Comparison of ENCODE assay signal across 24 cellular contexts in the genomic region with DNA sequence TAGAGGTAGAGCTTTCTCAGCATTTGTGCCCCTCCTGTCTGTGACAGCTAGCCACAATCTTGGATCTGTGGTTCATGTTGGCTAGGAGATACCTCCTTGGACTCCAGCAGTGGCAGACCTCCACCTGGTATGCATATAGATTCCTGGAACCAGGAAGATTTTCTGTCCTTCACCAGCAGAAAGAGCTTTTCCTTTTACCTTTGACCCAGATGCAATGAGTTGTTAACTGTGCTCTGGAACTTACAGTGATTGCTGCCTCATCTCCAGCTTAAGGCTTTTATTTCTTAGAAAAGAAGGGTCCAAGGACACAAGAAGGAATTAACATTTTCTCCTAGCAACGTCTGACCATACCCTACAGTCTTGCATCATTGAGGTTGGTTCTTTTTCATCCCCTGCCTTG.
DNase-seq lines count a peak whose midpoint lies in the region; ATAC-seq, FAIRE-seq and TF ChIP-seq lines count a peak whose summit lies in the region.
"Had no signal": no experiment of that assay in that cellular context is flagged by ENCODE, and none has a peak within 500 bp of the region (broad histone marks: within the 10 kb centered on the region; RNA-seq: fewer than 3 reads in every experiment).

No MANE protein-coding gene starts in this region.

- H3K9me3 Mint-ChIP-seq in CD4-positive, alpha-beta memory T cell: peaks cover 0 to 23% (median 11%) of the 10 kb centered on the region in 8 donors

- no peaks in the 10 kb centered on the region for H3K27me3 Mint-ChIP-seq in CD4-positive, alpha-beta memory T cell
- H3K27me3 Mint-ChIP-seq: CD4-positive, CD25-positive, alpha-beta regulatory T cell had no signal

- no peak overlapping the region for H3K4me3 Mint-ChIP-seq in CD4-positive, alpha-beta memory T cell
- H3K4me3 Mint-ChIP-seq: CD14-positive monocyte; CD4-positive, CD25-positive, alpha-beta regulatory T cell; CD8-positive, alpha-beta T cell had no signal

- H3K9me2 ChIP-seq in hepatocyte (replicated peaks; ENCODE audit: insufficient read depth): no peaks in the 10 kb centered on the region

- FAIRE-seq in H54 (lab: Jason Lieb, UNC): no peak
- FAIRE-seq: A204.1, D721Med, G401.6, GM12891, GM19239 had no signal

- intact Hi-C loops in colonic mucosa (cut with DNase I): no loop called here
- intact Hi-C loops in mucosa of descending colon (cut with DNase I, micrococcal nuclease): no loop called here
- intact Hi-C loops in CD4-positive, alpha-beta memory T cell (cut with micrococcal nuclease): no loop called here

- no peak overlapping the region for H3K9ac ChIP-seq in colonic mucosa (ENCODE audit: low read depth in 2 of 2, low read length in 2 of 2)
- H3K9ac ChIP-seq: BLaER1 had no signal

- H3K4me1 Mint-ChIP-seq in CD4-positive, alpha-beta memory T cell: no peaks in the 10 kb centered on the region
- H3K4me1 Mint-ChIP-seq: CD14-positive monocyte; CD4-positive, CD25-positive, alpha-beta regulatory T cell had no signal

- ATAC-seq in mucosa of descending colon: peak; percentile 55
- no peak for ATAC-seq in upper lobe of left lung (ENCODE audit: low FRiP score in 2 of 2)
- ATAC-seq: CD8-positive, alpha-beta T cell had no signal

- TF ChIP-seq POLR2A in upper lobe of left lung (IDR thresholded peaks at IDR 0.05) (no peak), H54 (IDR thresholded peaks at IDR 0.05; ENCODE audit: low read depth, low read length) (no peak)

- H4K20me1 ChIP-seq in hepatocyte (ENCODE audit: insufficient read depth, poor library complexity, severe bottlenecking): no peaks in the 10 kb centered on the region
- H4K20me1 ChIP-seq: BLaER1 had no signal

- TF ChIP-seq EP300 in upper lobe of left lung (IDR thresholded peaks at IDR 0.05): no peak

- WGBS in hepatocyte (ENCODE audit: low lambda C conversion rate, missing lambda C conversion rate): 50% methylated on average over 1 of the region's 1 CpG
- 30 to 40% methylated on average over 1 of the region's 1 CpG for WGBS in upper lobe of left lung, 2 donors

- no peak overlapping the region for H2AFZ ChIP-seq in hepatocyte

- POLR2A ChIA-PET in CD4-positive, alpha-beta memory T cell (lab: Charles Lee; ENCODE audit: partially characterized antibody): no interaction called here

- no peaks in the 10 kb centered on the region for H3K36me3 Mint-ChIP-seq in CD4-positive, alpha-beta memory T cell
- H3K36me3 Mint-ChIP-seq: CD14-positive monocyte; CD4-positive, CD25-positive, alpha-beta regulatory T cell; CD8-positive, alpha-beta T cell had no signal

- H3K27ac Mint-ChIP-seq in CD4-positive, alpha-beta memory T cell: no peak overlapping the region
- H3K27ac Mint-ChIP-seq: CD14-positive monocyte; CD4-positive, CD25-positive, alpha-beta regulatory T cell; CD8-positive, alpha-beta T cell had no signal

- H3K27me3 ChIP-seq in colonic mucosa: no peaks in the 10 kb centered on the region
- no peaks in the 10 kb centered on the region for H3K27me3 ChIP-seq in hepatocyte
- H3K27me3 ChIP-seq in upper lobe of left lung: no peaks in the 10 kb centered on the region
- no peaks in the 10 kb centered on the region for H3K27me3 ChIP-seq in CD4-positive, alpha-beta memory T cell (ENCODE audit: insufficient read depth, low read length)
- H3K27me3 ChIP-seq: BE2C, BLaER1 had no signal

- H3K9me3 ChIP-seq in colonic mucosa (no peaks in the 10 kb centered on the region), hepatocyte (ENCODE audit: low read depth) (peaks cover 9% of the 10 kb centered on the region), mucosa of descending colon (no peaks in the 10 kb centered on the region), upper lobe of left lung (peaks cover 0 to 13% (median 5%) of the 10 kb centered on the region in 4 donors)
- peaks cover 0 to 3% of the 10 kb centered on the region in 2 donors for H3K9me3 ChIP-seq in CD4-positive, alpha-beta memory T cell (ENCODE audit: control insufficient read depth in 1 of 2, low read length in 2 of 2)
- H3K9me3 ChIP-seq: BE2C had no signal

- peak overlapping the region; percentile 3 for H3K4me3 ChIP-seq in colonic mucosa
- no peak overlapping the region for H3K4me3 ChIP-seq in hepatocyte
- H3K4me3 ChIP-seq in mucosa of descending colon: no peak overlapping the region
- H3K4me3 ChIP-seq in upper lobe of left lung: no peak overlapping the region
- H3K4me3 ChIP-seq in CD4-positive, alpha-beta memory T cell (ENCODE audit: low read length in 2 of 2): no peak overlapping the region
- H3K4me3 ChIP-seq: BLaER1 had no signal

- no peak for DNase-seq in colonic mucosa
- DNase-seq in hepatocyte (ENCODE audit: low spot score): peak; percentile 8
- peak in 1 of 3 donors; percentile 4 for DNase-seq in mucosa of descending colon
- DNase-seq in activated effector memory CD4-positive, alpha-beta T cell treated with anti-CD3 and anti-CD28 coated beads, Interleukin-2, amount 50 U/mL, for 16 hours: no peak
- DNase-seq in upper lobe of left lung: no peak
- no peak for DNase-seq in H54 (ENCODE audit: insufficient read length, low spot score)
- no peak for DNase-seq in CD4-positive, alpha-beta memory T cell
- DNase-seq: 8988T; ACHN; BE2C; C1 segment of cervical spinal cord; Caco-2; Calu3; CD4-positive, CD25-positive, alpha-beta regulatory T cell; CD8-positive, alpha-beta T cell; DMS79 treated with DMSO at 0.1 percent for 48 hours; GF-D8 had no signal

- CTCF ChIA-PET in CD4-positive, alpha-beta memory T cell (lab: Charles Lee; ENCODE audit: partially characterized antibody): no interaction called here

- no peaks in the 10 kb centered on the region for H3K79me2 ChIP-seq in hepatocyte

- TF ChIP-seq CTCF in colonic mucosa (IDR thresholded peaks at IDR 0.05): no peak
- TF ChIP-seq CTCF in hepatocyte (IDR thresholded peaks at IDR 0.05; ENCODE audit: poor library complexity): no peak
- TF ChIP-seq CTCF in mucosa of descending colon (IDR thresholded peaks at IDR 0.05): no peak
- no peak for TF ChIP-seq CTCF in upper lobe of left lung (IDR thresholded peaks at IDR 0.05)

- H3K27ac ChIP-seq in colonic mucosa (no peak overlapping the region), hepatocyte (peak overlapping the region; percentile 35), upper lobe of left lung (no peak overlapping the region)
- no peak overlapping the region for H3K27ac ChIP-seq in CD4-positive, alpha-beta memory T cell (ENCODE audit: low read depth, low read length)
- H3K27ac ChIP-seq: BLaER1 had no signal

- H3K4me1 ChIP-seq in colonic mucosa: no peaks in the 10 kb centered on the region
- no peaks in the 10 kb centered on the region for H3K4me1 ChIP-seq in hepatocyte (ENCODE audit: insufficient read depth)
- H3K4me1 ChIP-seq in mucosa of descending colon (ENCODE audit: low read depth): no peaks in the 10 kb centered on the region
- H3K4me1 ChIP-seq in upper lobe of left lung: no peaks in the 10 kb centered on the region
- no peaks in the 10 kb centered on the region for H3K4me1 ChIP-seq in CD4-positive, alpha-beta memory T cell (ENCODE audit: insufficient read depth, low read length)
- H3K4me1 ChIP-seq: BLaER1, Caco-2 had no signal

- no peaks in the 10 kb centered on the region for H3K36me3 ChIP-seq in colonic mucosa
- no peaks in the 10 kb centered on the region for H3K36me3 ChIP-seq in hepatocyte (replicated peaks; ENCODE audit: insufficient read depth, low read depth)
- no peaks in the 10 kb centered on the region for H3K36me3 ChIP-seq in mucosa of descending colon (ENCODE audit: low read depth)
- H3K36me3 ChIP-seq in upper lobe of left lung: no peaks in the 10 kb centered on the region
- H3K36me3 ChIP-seq in CD4-positive, alpha-beta memory T cell (ENCODE audit: insufficient read depth, low read length): no peaks in the 10 kb centered on the region
- H3K36me3 ChIP-seq: BE2C, BLaER1 had no signal

- H3K4me2 ChIP-seq in hepatocyte: no peak overlapping the region
